Comparison of ENCODE assay signal across 1 cellular context in genomic region chr16:55039042-55039441, GRCh38.
TF ChIP-seq lines count a peak whose summit lies in the region.

No MANE protein-coding gene starts in this region.

TF ChIP-seq in HCT116, 20 proteins besides CTCF, POLR2A, EP300 and RAD21 (continued from another document):
- no peak for TF ChIP-seq REST (IDR thresholded peaks at IDR 0.05; ENCODE audit: low read depth)
- no peak for TF ChIP-seq SRF (IDR thresholded peaks at IDR 0.05; ENCODE audit: low read depth)
- no peak for TF ChIP-seq ZFX (IDR thresholded peaks at IDR 0.05)
- TF ChIP-seq POLR2AphosphoS5 (IDR thresholded peaks at IDR 0.05; ENCODE audit: low read depth, low read length), result no peak
- TF ChIP-seq EGR1 (IDR thresholded peaks at IDR 0.05; ENCODE audit: low read depth), result no peak
- no peak for TF ChIP-seq SP1 (IDR thresholded peaks at IDR 0.05; ENCODE audit: low read depth)
- no peak for TF ChIP-seq CBX3 (IDR thresholded peaks at IDR 0.05; ENCODE audit: low read depth)
- no peak for TF ChIP-seq ATF3 (IDR thresholded peaks at IDR 0.05)
